12 cellular contexts compared by ENCODE assay signal in the genomic region with DNA sequence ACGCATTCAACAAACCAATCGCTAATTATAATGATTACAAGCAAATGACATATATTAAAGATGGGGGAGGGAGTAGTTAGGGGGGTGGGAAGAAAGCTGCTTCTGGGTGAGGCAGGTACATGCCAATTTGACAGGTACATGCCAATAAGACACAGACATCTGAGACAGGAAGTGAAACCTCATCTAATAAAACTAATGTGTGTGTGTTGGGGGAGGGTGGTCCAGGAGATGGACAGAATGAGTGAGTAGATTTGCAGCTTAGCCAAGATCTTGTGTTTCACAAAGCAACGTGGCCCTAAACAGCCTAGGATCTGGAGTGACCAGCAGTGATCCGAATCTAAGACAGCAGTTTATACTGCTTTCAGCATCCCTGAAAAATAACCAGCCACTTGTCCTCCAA. TPM values are rescaled to one million over a fixed set of nuclear protein-coding genes. Genes with fewer than 3 reads are reported as not detected.
A peak's percentile ranks its signal among the peaks of the same experiment; 100 is the strongest.
DNase-seq lines count a peak whose midpoint lies in the region; ATAC-seq and TF ChIP-seq lines count a peak whose summit lies in the region.
"Had no signal": no experiment of that assay in that cellular context is flagged by ENCODE, and none has a peak within 500 bp of the region (broad histone marks: within the 10 kb centered on the region; RNA-seq: fewer than 3 reads in every experiment).

No MANE protein-coding gene starts in this region.

- H3K4me1 ChIP-seq in psoas muscle = peaks cover 5% of the 10 kb centered on the region

- H3K9me3 Mint-ChIP-seq in Calu3 (ENCODE audit: low read depth, unreplicated experiment) = no peaks in the 10 kb centered on the region
- no peaks in the 10 kb centered on the region for H3K9me3 Mint-ChIP-seq in activated B cell treated with CpG ODN at 0.5 μM for 24 hours
- H3K9me3 Mint-ChIP-seq: neural crest cell had no signal

- peak overlapping the region; percentile 27 for H3K27ac ChIP-seq in psoas muscle

- no peak for TF ChIP-seq CTCF in Calu3 (IDR thresholded peaks at IDR 0.05; ENCODE audit: unreplicated experiment)
- no peak for TF ChIP-seq CTCF in activated B cell treated with CpG ODN at 0.5 μM for 24 hours (IDR thresholded peaks at IDR 0.05)
- TF ChIP-seq CTCF in psoas muscle (IDR thresholded peaks at IDR 0.05) = no peak
- TF ChIP-seq CTCF in GM13976 (IDR thresholded peaks at IDR 0.05; ENCODE audit: borderline replicate concordance, control extremely low read depth, extremely low read depth, insufficient read depth, missing control alignments) = no peak

- H3K4me3 Mint-ChIP-seq in Calu3 (ENCODE audit: low read depth, unreplicated experiment) (no peak overlapping the region), activated B cell treated with CpG ODN at 0.5 μM for 24 hours (peak overlapping the region; percentile 32)
- H3K4me3 Mint-ChIP-seq: activated CD4-positive, alpha-beta T cell treated with anti-CD3 and anti-CD28 coated beads for 36 hours; neural crest cell had no signal

- no peaks in the 10 kb centered on the region for H3K36me3 ChIP-seq in psoas muscle (ENCODE audit: insufficient read depth in 1 of 2, low read depth in 1 of 2)

- H3K27ac Mint-ChIP-seq in Calu3 (ENCODE audit: unreplicated experiment) (peak overlapping the region; percentile 12), activated B cell treated with CpG ODN at 0.5 μM for 24 hours (peak overlapping the region; percentile 47)
- H3K27ac Mint-ChIP-seq: activated CD4-positive, alpha-beta T cell treated with anti-CD3 and anti-CD28 coated beads for 36 hours had no signal

- intact Hi-C loops in Calu3 (cut with micrococcal nuclease; ENCODE audit: unreplicated experiment) = no loop called here
- intact Hi-C loops in activated B cell treated with CpG ODN at 0.5 μM for 24 hours (cut with micrococcal nuclease) = no loop called here
- intact Hi-C loops in psoas muscle (cut with DNase I) = no loop called here

- no TSS peak for BruUV-seq in Calu3 (replicated peaks; lab: Mats Ljungman, UMichigan)

- H3K27me3 Mint-ChIP-seq in Calu3 (ENCODE audit: unreplicated experiment) (no peaks in the 10 kb centered on the region), activated B cell treated with CpG ODN at 0.5 μM for 24 hours (no peaks in the 10 kb centered on the region)
- H3K27me3 Mint-ChIP-seq: activated CD4-positive, alpha-beta T cell treated with anti-CD3 and anti-CD28 coated beads for 36 hours had no signal

- H3K27me3 ChIP-seq in psoas muscle (ENCODE audit: insufficient read depth in 3 of 3, low read length in 2 of 3) = no peaks in the 10 kb centered on the region

- H3K4me3 ChIP-seq in psoas muscle = no peak overlapping the region

- no peaks in the 10 kb centered on the region for H3K9me3 ChIP-seq in psoas muscle

- peaks cover 11% of the 10 kb centered on the region for H3K4me1 Mint-ChIP-seq in Calu3 (ENCODE audit: low read depth, unreplicated experiment)
- peaks cover 24% of the 10 kb centered on the region for H3K4me1 Mint-ChIP-seq in activated B cell treated with CpG ODN at 0.5 μM for 24 hours

- WGBS in psoas muscle, 3 donors = 92 to 93% (median 92%) methylated on average over 4 of the region's 4 CpGs

- in situ Hi-C loops in GM13976 (cut with MboI; ENCODE audit: low sequenced_read_pairs, unreplicated experiment) = no loop called here

- ATAC-seq in HG03159 (IDR thresholded peaks at IDR 0.05; ENCODE audit: unreplicated experiment) (peak; percentile 41), activated B cell treated with CpG ODN at 0.5 μM for 24 hours (ENCODE audit: low read depth) (peak; percentile 36), psoas muscle (no peak)

- CTCF ChIA-PET in Calu3 (lab: Charles Lee) = interaction anchor here (0.6 to 4.5 kb wide), 7 partner anchors 25 to 118 kb away, joined by 3 to 110 read pairs (median 4); no protein-coding TSS in a partner anchor
- CTCF ChIA-PET in activated B cell treated with CpG ODN at 0.5 μM for 24 hours (lab: Charles Lee) = interaction anchor here (0.7 to 9.1 kb wide), 13 partner anchors 35 to 757 kb away, joined by 3 to 176 read pairs (median 7); a partner anchor contains a TSS

- H3K36me3 Mint-ChIP-seq in Calu3 (ENCODE audit: insufficient read depth, unreplicated experiment) (no peaks in the 10 kb centered on the region), activated B cell treated with CpG ODN at 0.5 μM for 24 hours (ENCODE audit: low read depth) (no peaks in the 10 kb centered on the region)

- DNase-seq in Calu3 = no peak
- no peak for DNase-seq in activated B cell treated with CpG ODN at 0.5 μM for 24 hours
- no peak for DNase-seq in psoas muscle
- DNase-seq in NCI-H774 (lab: John Stamatoyannopoulos, UW) = no peak
- DNase-seq in NCI-H1092 treated with DMSO at 0.1 percent for 48 hours (lab: John Stamatoyannopoulos, UW) = no peak
- no peak for DNase-seq in GM13976 (ENCODE audit: low spot score)
- DNase-seq: activated CD4-positive, alpha-beta T cell treated with anti-CD3 and anti-CD28 coated beads for 36 hours; activated effector memory CD4-positive, alpha-beta T cell treated with anti-CD3 and anti-CD28 coated beads, Interleukin-2, amount 50 U/mL, for 16 hours; cerebellar nuclear complex; stimulated activated CD4-positive, alpha-beta T cell treated with anti-CD3 and anti-CD28 coated beads, Interleukin-12 subunit alpha, Interleukin-12 subunit beta, amount 100 ng/mL, for 4 hours had no signal

- POLR2A ChIA-PET in activated B cell treated with CpG ODN at 0.5 μM for 24 hours (lab: Charles Lee) = interaction anchor here (2.1 to 2.3 kb wide), 2 partner anchors 34 to 36 kb away, joined by 11 to 20 read pairs; a partner anchor contains a TSS

RNA-seq across cellular contexts. Expression of a gene that starts 10.8 kb away (rescaled TPM):
- total RNA-seq in Calu3 (2022) (1.6 and 1.8 TPM in 2 replicates), activated B cell treated with CpG ODN at 0.5 μM for 24 hours (1.2 and 1.8 TPM in 2 replicates), psoas muscle (under 1 TPM in 1 of 4 donors, not detected in 3; 0.42 TPM)
- polyA plus RNA-seq in psoas muscle = under 1 TPM; 0.04 to 0.25 (median 0.13) TPM
- total RNA-seq: neural crest cell had no signal

RNA-seq across cellular contexts. Expression of a gene that starts 26.7 kb away (rescaled TPM):
- total RNA-seq in Calu3 (2022) (not detected in 2 replicates), activated B cell treated with CpG ODN at 0.5 μM for 24 hours (not detected in 2 replicates), psoas muscle (not detected)
- polyA plus RNA-seq in psoas muscle = not detected
- total RNA-seq: neural crest cell had no signal

RNA-seq across cellular contexts. Expression of a gene that starts 36.1 kb away (rescaled TPM):
- total RNA-seq in Calu3 (2022) = 612 and 708 TPM in 2 replicates
- 327 and 364 TPM in 2 replicates for total RNA-seq in activated B cell treated with CpG ODN at 0.5 μM for 24 hours
- 10 to 100 TPM; 42.8 to 61.3 (median 45.6) TPM for total RNA-seq in psoas muscle
- 10 to 100 TPM; 29.6 to 91.6 (median 56.1) TPM for polyA plus RNA-seq in psoas muscle

RNA-seq across cellular contexts. Expression of a gene that starts 56.2 kb away (rescaled TPM):
- total RNA-seq in Calu3 (2022) (7.5 and 7.6 TPM in 2 replicates), activated B cell treated with CpG ODN at 0.5 μM for 24 hours (not detected in 2 replicates), psoas muscle (not detected)
- under 1 TPM in 2 of 3 donors, not detected in 1; 0.01 TPM for polyA plus RNA-seq in psoas muscle

Comparison
In these comparisons a context has a peak if more than half of its experiments do, and no peak if none do; other contexts are left out.
1. ATAC-seq: peak in HG03159 (single experiment) and activated B cell treated with CpG ODN at 0.5 μM for 24 hours (single experiment); none in psoas muscle (0 of 4).